In the genomic region with DNA sequence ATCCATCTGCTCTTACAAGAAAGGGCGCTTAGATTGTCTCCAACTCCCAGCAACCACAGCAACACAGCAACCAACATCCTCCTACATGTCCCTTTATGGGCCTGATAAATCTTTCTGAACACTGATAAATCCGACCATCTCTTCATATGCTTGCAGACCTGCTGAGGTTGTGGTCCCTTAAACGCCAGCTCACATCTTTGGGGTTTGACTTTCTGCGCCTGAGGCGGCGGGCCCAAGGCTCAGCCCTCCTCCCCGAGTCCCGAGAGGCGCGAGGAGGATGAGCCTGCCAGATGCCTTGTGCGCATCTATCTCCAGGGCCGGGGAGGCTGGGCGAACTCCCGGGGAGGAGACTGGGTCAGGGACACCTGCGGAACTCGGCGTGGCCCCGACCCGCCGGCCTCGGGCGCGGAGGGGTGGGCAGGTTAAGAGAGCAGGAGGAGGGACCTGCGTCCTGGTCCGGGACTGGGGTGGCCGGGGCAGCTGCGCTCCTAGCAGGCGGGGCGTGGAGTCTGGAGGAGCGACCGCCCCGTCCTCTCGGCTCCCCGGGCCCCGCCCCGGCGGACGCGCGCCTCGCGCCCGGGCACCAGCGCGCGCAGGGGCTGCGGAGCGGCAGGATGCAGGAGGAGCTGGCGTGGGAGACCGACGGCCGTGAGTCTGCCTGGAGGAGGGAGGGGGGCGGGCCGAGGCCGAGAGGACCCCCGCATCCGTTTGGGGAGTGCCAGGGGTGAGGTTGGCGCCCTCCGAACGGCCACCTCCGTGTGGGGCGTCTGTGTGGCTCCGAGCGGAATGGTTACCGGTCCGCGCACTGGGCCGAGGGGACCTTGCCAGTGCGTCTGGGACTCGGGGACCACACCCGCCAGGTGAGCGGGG, we compare ENCODE assay signal across 1 cellular context.
TF ChIP-seq lines count a peak whose summit lies in the region.

A gene (plus strand): TSS at position 586 of the 870 bp plus-strand sequence. CDS start 29 bp downstream, at position 615.

TF ChIP-seq in H1, 55 proteins besides CTCF, POLR2A, EP300 and RAD21 (continued from another document):
- TF ChIP-seq, protein P1, sequence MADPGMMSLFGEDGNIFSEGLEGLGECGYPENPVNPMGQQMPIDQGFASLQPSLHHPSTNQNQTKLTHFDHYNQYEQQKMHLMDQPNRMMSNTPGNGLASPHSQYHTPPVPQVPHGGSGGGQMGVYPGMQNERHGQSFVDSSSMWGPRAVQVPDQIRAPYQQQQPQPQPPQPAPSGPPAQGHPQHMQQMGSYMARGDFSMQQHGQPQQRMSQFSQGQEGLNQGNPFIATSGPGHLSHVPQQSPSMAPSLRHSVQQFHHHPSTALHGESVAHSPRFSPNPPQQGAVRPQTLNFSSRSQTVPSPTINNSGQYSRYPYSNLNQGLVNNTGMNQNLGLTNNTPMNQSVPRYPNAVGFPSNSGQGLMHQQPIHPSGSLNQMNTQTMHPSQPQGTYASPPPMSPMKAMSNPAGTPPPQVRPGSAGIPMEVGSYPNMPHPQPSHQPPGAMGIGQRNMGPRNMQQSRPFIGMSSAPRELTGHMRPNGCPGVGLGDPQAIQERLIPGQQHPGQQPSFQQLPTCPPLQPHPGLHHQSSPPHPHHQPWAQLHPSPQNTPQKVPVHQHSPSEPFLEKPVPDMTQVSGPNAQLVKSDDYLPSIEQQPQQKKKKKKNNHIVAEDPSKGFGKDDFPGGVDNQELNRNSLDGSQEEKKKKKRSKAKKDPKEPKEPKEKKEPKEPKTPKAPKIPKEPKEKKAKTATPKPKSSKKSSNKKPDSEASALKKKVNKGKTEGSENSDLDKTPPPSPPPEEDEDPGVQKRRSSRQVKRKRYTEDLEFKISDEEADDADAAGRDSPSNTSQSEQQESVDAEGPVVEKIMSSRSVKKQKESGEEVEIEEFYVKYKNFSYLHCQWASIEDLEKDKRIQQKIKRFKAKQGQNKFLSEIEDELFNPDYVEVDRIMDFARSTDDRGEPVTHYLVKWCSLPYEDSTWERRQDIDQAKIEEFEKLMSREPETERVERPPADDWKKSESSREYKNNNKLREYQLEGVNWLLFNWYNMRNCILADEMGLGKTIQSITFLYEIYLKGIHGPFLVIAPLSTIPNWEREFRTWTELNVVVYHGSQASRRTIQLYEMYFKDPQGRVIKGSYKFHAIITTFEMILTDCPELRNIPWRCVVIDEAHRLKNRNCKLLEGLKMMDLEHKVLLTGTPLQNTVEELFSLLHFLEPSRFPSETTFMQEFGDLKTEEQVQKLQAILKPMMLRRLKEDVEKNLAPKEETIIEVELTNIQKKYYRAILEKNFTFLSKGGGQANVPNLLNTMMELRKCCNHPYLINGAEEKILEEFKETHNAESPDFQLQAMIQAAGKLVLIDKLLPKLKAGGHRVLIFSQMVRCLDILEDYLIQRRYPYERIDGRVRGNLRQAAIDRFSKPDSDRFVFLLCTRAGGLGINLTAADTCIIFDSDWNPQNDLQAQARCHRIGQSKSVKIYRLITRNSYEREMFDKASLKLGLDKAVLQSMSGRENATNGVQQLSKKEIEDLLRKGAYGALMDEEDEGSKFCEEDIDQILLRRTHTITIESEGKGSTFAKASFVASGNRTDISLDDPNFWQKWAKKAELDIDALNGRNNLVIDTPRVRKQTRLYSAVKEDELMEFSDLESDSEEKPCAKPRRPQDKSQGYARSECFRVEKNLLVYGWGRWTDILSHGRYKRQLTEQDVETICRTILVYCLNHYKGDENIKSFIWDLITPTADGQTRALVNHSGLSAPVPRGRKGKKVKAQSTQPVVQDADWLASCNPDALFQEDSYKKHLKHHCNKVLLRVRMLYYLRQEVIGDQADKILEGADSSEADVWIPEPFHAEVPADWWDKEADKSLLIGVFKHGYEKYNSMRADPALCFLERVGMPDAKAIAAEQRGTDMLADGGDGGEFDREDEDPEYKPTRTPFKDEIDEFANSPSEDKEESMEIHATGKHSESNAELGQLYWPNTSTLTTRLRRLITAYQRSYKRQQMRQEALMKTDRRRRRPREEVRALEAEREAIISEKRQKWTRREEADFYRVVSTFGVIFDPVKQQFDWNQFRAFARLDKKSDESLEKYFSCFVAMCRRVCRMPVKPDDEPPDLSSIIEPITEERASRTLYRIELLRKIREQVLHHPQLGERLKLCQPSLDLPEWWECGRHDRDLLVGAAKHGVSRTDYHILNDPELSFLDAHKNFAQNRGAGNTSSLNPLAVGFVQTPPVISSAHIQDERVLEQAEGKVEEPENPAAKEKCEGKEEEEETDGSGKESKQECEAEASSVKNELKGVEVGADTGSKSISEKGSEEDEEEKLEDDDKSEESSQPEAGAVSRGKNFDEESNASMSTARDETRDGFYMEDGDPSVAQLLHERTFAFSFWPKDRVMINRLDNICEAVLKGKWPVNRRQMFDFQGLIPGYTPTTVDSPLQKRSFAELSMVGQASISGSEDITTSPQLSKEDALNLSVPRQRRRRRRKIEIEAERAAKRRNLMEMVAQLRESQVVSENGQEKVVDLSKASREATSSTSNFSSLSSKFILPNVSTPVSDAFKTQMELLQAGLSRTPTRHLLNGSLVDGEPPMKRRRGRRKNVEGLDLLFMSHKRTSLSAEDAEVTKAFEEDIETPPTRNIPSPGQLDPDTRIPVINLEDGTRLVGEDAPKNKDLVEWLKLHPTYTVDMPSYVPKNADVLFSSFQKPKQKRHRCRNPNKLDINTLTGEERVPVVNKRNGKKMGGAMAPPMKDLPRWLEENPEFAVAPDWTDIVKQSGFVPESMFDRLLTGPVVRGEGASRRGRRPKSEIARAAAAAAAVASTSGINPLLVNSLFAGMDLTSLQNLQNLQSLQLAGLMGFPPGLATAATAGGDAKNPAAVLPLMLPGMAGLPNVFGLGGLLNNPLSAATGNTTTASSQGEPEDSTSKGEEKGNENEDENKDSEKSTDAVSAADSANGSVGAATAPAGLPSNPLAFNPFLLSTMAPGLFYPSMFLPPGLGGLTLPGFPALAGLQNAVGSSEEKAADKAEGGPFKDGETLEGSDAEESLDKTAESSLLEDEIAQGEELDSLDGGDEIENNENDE (IDR thresholded peaks at IDR 0.05; ENCODE audit: insufficient replicate concordance, low read length): no peak
- no peak for TF ChIP-seq GTF2F1 (IDR thresholded peaks at IDR 0.05; ENCODE audit: borderline replicate concordance, low read depth, low read length)
- TF ChIP-seq, protein P2, sequence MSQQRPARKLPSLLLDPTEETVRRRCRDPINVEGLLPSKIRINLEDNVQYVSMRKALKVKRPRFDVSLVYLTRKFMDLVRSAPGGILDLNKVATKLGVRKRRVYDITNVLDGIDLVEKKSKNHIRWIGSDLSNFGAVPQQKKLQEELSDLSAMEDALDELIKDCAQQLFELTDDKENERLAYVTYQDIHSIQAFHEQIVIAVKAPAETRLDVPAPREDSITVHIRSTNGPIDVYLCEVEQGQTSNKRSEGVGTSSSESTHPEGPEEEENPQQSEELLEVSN (IDR thresholded peaks at IDR 0.05): peak; percentile 23; the same call in 1 of the 2 replicates
- no peak for TF ChIP-seq KDM1A (IDR thresholded peaks at IDR 0.05; ENCODE audit: borderline replicate concordance, low read length)
- no peak for TF ChIP-seq SP4 (IDR thresholded peaks at IDR 0.05; ENCODE audit: low read length)
- no peak for TF ChIP-seq CEBPB (IDR thresholded peaks at IDR 0.05; ENCODE audit: low read depth, low read length)
- TF ChIP-seq GABPA (IDR thresholded peaks at IDR 0.05; ENCODE audit: borderline replicate concordance, insufficient read depth, low read length): no peak
